In the genomic region with DNA sequence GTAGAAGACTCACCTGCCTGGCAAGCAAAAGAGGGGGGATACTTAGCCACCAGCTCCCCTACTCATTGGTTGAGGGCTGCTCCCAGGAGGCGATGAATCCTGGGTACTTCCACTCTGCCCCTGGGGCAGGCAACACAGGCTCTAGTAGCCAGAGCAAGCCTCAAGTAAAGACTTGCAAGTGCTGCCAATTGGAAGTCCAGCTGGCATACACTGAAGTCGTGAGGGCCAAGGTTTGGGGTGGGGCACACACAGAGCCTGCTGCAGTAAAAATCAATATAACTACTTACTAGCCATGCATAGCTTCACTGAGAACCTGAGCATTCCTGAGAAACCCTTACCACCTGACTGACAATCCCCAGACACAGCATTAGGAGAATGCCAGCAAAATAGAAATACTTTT, we compare ENCODE assay signal across 19 cellular contexts.
DNase-seq lines count a peak whose midpoint lies in the region; ATAC-seq and TF ChIP-seq lines count a peak whose summit lies in the region.
"Had no signal": no experiment of that assay in that cellular context is flagged by ENCODE, and none has a peak within 500 bp of the region (broad histone marks: within the 10 kb centered on the region; RNA-seq: fewer than 3 reads in every experiment).

No MANE protein-coding gene starts in this region.

- DNase-seq in H7 (peak; percentile 0), endodermal cell (peak; percentile 24), osteocyte (ENCODE audit: extremely low spot score, unreplicated experiment) (peak; percentile 63), HPDE6-E6E7 (ENCODE audit: extremely low spot score) (no peak), MCF 10A (ENCODE audit: unreplicated experiment) (no peak), NCI-H69 (lab: John Stamatoyannopoulos, UW) (no peak)
- DNase-seq: BE2C, GM23248, KG1, NCI-H1105, NCI-H146, NCI-H2029, NCI-H226, NCI-H510A treated with DMSO at 0.1 percent for 48 hours, NCI-H774, Peyer's patch had no signal

- H3K36me3 ChIP-seq in H7 (replicated peaks; ENCODE audit: control insufficient read depth, insufficient read depth, low read length) (no peaks in the 10 kb centered on the region), endodermal cell (ENCODE audit: control insufficient read depth, insufficient read depth, low read length) (no peaks in the 10 kb centered on the region)
- H3K36me3 ChIP-seq: BE2C, HAP-1, Peyer's patch had no signal

- no peaks in the 10 kb centered on the region for H3K9me3 Mint-ChIP-seq in endodermal cell
- H3K9me3 Mint-ChIP-seq in osteocyte (ENCODE audit: unreplicated experiment) = no peaks in the 10 kb centered on the region
- no peaks in the 10 kb centered on the region for H3K9me3 Mint-ChIP-seq in MCF 10A (ENCODE audit: unreplicated experiment)

- no peaks in the 10 kb centered on the region for H3K9me3 ChIP-seq in endodermal cell (ENCODE audit: control insufficient read depth, low read length)
- H3K9me3 ChIP-seq: BE2C, HAP-1, Peyer's patch had no signal

- H3K9ac ChIP-seq in endodermal cell (ENCODE audit: extremely low read depth, low read length, poor library complexity, severe bottlenecking) = no peak overlapping the region
- H3K9ac ChIP-seq: GM23248 had no signal

- CTCF ChIA-PET in MCF 10A (lab: Yijun Ruan, JAX) = interaction anchor here (0.6 to 11.8 kb wide), 7 partner anchors 8 to 720 kb away, joined by 3 to 452 read pairs (median 3); partner anchors contain the start of gene EIF1B

- TF ChIP-seq CTCF in endodermal cell (conservative IDR thresholded peaks at IDR 0.05) = no peak
- no peak for TF ChIP-seq CTCF in osteocyte (IDR thresholded peaks at IDR 0.05)
- TF ChIP-seq CTCF in MCF 10A (IDR thresholded peaks at IDR 0.05; ENCODE audit: unreplicated experiment) = no peak

- H3K27me3 ChIP-seq in H7 (ENCODE audit: control insufficient read depth, insufficient read depth, low read length) (no peaks in the 10 kb centered on the region), endodermal cell (ENCODE audit: control insufficient read depth, insufficient read depth, low read length, poor library complexity, severe bottlenecking) (no peaks in the 10 kb centered on the region)
- H3K27me3 ChIP-seq: BE2C, Peyer's patch had no signal

- H3K4me3 Mint-ChIP-seq in endodermal cell (no peak overlapping the region), osteocyte (ENCODE audit: unreplicated experiment) (no peak overlapping the region), MCF 10A (ENCODE audit: unreplicated experiment) (no peak overlapping the region)

- H3K27ac ChIP-seq in endodermal cell (ENCODE audit: low read depth, low read length) = no peak overlapping the region
- H3K27ac ChIP-seq: GM23248, Peyer's patch had no signal

- H3K27me3 Mint-ChIP-seq in endodermal cell (ENCODE audit: insufficient read depth) (no peaks in the 10 kb centered on the region), osteocyte (ENCODE audit: unreplicated experiment) (peaks cover 24% of the 10 kb centered on the region), MCF 10A (ENCODE audit: insufficient read depth, unreplicated experiment) (no peaks in the 10 kb centered on the region)

- no peaks in the 10 kb centered on the region for H3K4me1 ChIP-seq in endodermal cell (ENCODE audit: control insufficient read depth, insufficient read depth, low read length)
- H3K4me1 ChIP-seq: BE2C, Peyer's patch had no signal

- H3K36me3 Mint-ChIP-seq in endodermal cell (ENCODE audit: low read depth) = no peaks in the 10 kb centered on the region
- no peaks in the 10 kb centered on the region for H3K36me3 Mint-ChIP-seq in osteocyte (ENCODE audit: unreplicated experiment)
- H3K36me3 Mint-ChIP-seq in MCF 10A (ENCODE audit: insufficient read depth, unreplicated experiment) = no peaks in the 10 kb centered on the region

- intact Hi-C loops in MCF 10A (cut with micrococcal nuclease) = no loop called here

- 83 to 88% methylated on average over 1 to 2 of the region's 2 CpGs for WGBS in endodermal cell (ENCODE audit: insufficient coverage in 1 of 2, insufficient read length in 1 of 2), 2 experiments

- POLR2A ChIA-PET in MCF 10A (lab: Yijun Ruan, JAX) = interaction anchor here (1.2 kb wide), 1 partner anchor 124 kb away, joined by 9 read pairs; no protein-coding TSS in a partner anchor

- BruUV-seq in MCF 10A (replicated peaks; lab: Mats Ljungman, UMichigan) = no TSS peak

- H3K27ac Mint-ChIP-seq in endodermal cell (no peak overlapping the region), osteocyte (ENCODE audit: unreplicated experiment) (no peak overlapping the region), MCF 10A (ENCODE audit: low read depth, unreplicated experiment) (no peak overlapping the region)

- H3K4me1 Mint-ChIP-seq in endodermal cell = no peaks in the 10 kb centered on the region
- H3K4me1 Mint-ChIP-seq in osteocyte (ENCODE audit: unreplicated experiment) = no peaks in the 10 kb centered on the region
- H3K4me1 Mint-ChIP-seq in MCF 10A (ENCODE audit: insufficient read depth, unreplicated experiment) = peaks cover 6% of the 10 kb centered on the region

- no peak for ATAC-seq in GM19397 (IDR thresholded peaks at IDR 0.05; ENCODE audit: unreplicated experiment)
- ATAC-seq: SK-N-SH treated with all-trans-retinoic acid at 6 μM for 48 hours had no signal

- H3K4me3 ChIP-seq in H7 (ENCODE audit: insufficient read depth, low read depth, low read length) (no peak overlapping the region), endodermal cell (ENCODE audit: low read length) (no peak overlapping the region)
- H3K4me3 ChIP-seq: GM23248, HAP-1, Peyer's patch had no signal

Comparison
In these comparisons a context has a peak if more than half of its experiments do, and no peak if none do; other contexts are left out.
1. DNase-seq: peak in H7 (single experiment), endodermal cell (single experiment) and osteocyte (single experiment); none in HPDE6-E6E7 (single experiment), MCF 10A (single experiment) and NCI-H69 (single experiment).